In genomic region chr20:40980828-40981310, GRCh38 we compare ENCODE assay signal across 20 cellular contexts.
"Had no signal": no experiment of that assay in that cellular context is flagged by ENCODE, and none has a peak within 500 bp of the region (broad histone marks: within the 10 kb centered on the region; RNA-seq: fewer than 3 reads in every experiment).

No MANE protein-coding gene starts in this region.

- H3K36me3 ChIP-seq: cardiac muscle cell, upper lobe of right lung had no signal

- H3K27me3 ChIP-seq: body of pancreas, cardiac muscle cell, foreskin keratinocyte, testis, upper lobe of right lung had no signal

- H3K4me3 ChIP-seq: body of pancreas, cardiac muscle cell, smooth muscle cell, testis, upper lobe of right lung had no signal

- H3K4me1 ChIP-seq: body of pancreas, testis, upper lobe of right lung had no signal

- H3K27me3 Mint-ChIP-seq: stimulated activated memory B cell treated with anti-CD40 and anti-IgM and Interleukin-4, amounts not matched to agents 10 μg/mL and 1 μg/mL and 100 μg/mL, for 72 hours had no signal

- H3K27ac ChIP-seq: body of pancreas, cardiac muscle cell, foreskin keratinocyte, testis, upper lobe of right lung had no signal

- H3K4me1 Mint-ChIP-seq: activated naive CD4-positive, alpha-beta T cell treated with anti-CD3 and anti-CD28 coated beads, Interleukin-2, amount 50 U/mL, for 24 hours; neural crest cell had no signal

- H3K27ac Mint-ChIP-seq: activated naive CD4-positive, alpha-beta T cell treated with anti-CD3 and anti-CD28 coated beads, Interleukin-2, amount 50 U/mL, for 24 hours; stimulated activated memory B cell treated with anti-CD40 and anti-IgM and Interleukin-4, amounts not matched to agents 10 μg/mL and 1 μg/mL and 100 μg/mL, for 72 hours; WTC11 had no signal

- H3K4me3 Mint-ChIP-seq: activated naive CD4-positive, alpha-beta T cell treated with anti-CD3 and anti-CD28 coated beads, Interleukin-2, amount 50 U/mL, for 24 hours; naive thymus-derived CD4-positive, alpha-beta T cell; neural crest cell; stimulated activated memory B cell treated with anti-CD40 and anti-IgM and Interleukin-4, amounts not matched to agents 10 μg/mL and 1 μg/mL and 100 μg/mL, for 72 hours; WTC11 had no signal

- H3K4me2 ChIP-seq: smooth muscle cell had no signal

- DNase-seq: activated gamma-delta T cell treated with Interleukin-2 at 50 U/mL for 16 hours; anterior cingulate cortex; body of pancreas; effector CD4-positive, alpha-beta T cell; foreskin keratinocyte; left colon; mesendoderm; naive thymus-derived CD4-positive, alpha-beta T cell; occipital lobe; posterior cingulate gyrus; stimulated activated CD4-positive, alpha-beta T cell treated with anti-CD3 and anti-CD28 coated beads, Interleukin-15, amount 100 ng/mL, for 24 hours; T1000; testis; upper lobe of right lung had no signal

- ATAC-seq: body of pancreas; foreskin keratinocyte; left colon; naive thymus-derived CD4-positive, alpha-beta T cell; stimulated activated memory B cell treated with anti-CD40 and anti-IgM and Interleukin-4, amounts not matched to agents 10 μg/mL and 1 μg/mL and 100 μg/mL, for 72 hours; upper lobe of right lung; WTC11 had no signal

- H3K9me3 ChIP-seq: body of pancreas, testis, upper lobe of right lung had no signal
